ENCODE assay signal across 23 cellular contexts in the genomic region with DNA sequence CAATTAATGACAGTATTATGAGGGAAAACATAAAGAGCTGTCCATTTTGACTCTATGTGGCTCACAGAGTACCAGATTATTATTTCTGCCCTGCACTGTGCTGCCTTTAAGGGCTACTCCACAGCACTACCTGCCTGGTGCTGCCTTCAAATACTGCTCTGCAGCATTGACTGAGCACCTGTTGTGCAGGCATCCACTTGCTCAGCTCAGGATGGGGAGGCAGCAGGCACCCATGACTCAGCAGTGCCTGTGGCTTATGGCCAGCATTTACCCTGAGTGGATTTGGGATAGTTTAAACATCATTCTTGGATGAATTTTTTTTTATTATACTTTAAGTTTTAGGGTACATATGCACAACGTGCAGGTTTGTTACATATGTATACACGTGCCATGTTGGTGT.
DNase-seq lines count a peak whose midpoint lies in the region; ATAC-seq, FAIRE-seq and TF ChIP-seq lines count a peak whose summit lies in the region.
"Had no signal": no experiment of that assay in that cellular context is flagged by ENCODE, and none has a peak within 500 bp of the region (broad histone marks: within the 10 kb centered on the region; RNA-seq: fewer than 3 reads in every experiment).

No MANE protein-coding gene starts in this region.

- no peak for TF ChIP-seq CTCF in RWPE2 (IDR thresholded peaks at IDR 0.05; ENCODE audit: poor library complexity, severe bottlenecking)
- TF ChIP-seq CTCF in fibroblast of mammary gland (conservative IDR thresholded peaks at IDR 0.05; ENCODE audit: control insufficient read depth, insufficient read depth, low read depth, low read length) = no peak

- H3K9me3 Mint-ChIP-seq in stimulated activated naive CD8-positive, alpha-beta T cell treated with anti-CD3 and anti-CD28 coated beads, Interleukin-15, amount 100 ng/mL, for 72 hours = no peaks in the 10 kb centered on the region

- peak; percentile 74 for ATAC-seq in RWPE2 (ENCODE audit: low read depth)
- ATAC-seq in stimulated activated naive CD8-positive, alpha-beta T cell treated with anti-CD3 and anti-CD28 coated beads, Interleukin-15, amount 100 ng/mL, for 72 hours = no peak

- peaks cover 29% of the 10 kb centered on the region for H3K4me1 ChIP-seq in RWPE2 (ENCODE audit: insufficient read depth, poor library complexity, severe bottlenecking)
- H3K4me1 ChIP-seq: SJCRH30 had no signal

- H3K4me3 ChIP-seq in RWPE2 (ENCODE audit: severe bottlenecking) = no peak overlapping the region
- H3K4me3 ChIP-seq in fibroblast of mammary gland (ENCODE audit: control insufficient read depth, low read depth, low read length) = no peak overlapping the region
- H3K4me3 ChIP-seq: SJCRH30 had no signal

- peaks cover 40% of the 10 kb centered on the region for H3K27me3 Mint-ChIP-seq in stimulated activated naive CD8-positive, alpha-beta T cell treated with anti-CD3 and anti-CD28 coated beads, Interleukin-15, amount 100 ng/mL, for 72 hours

- H3K27me3 ChIP-seq in RWPE2 (ENCODE audit: insufficient read depth, poor library complexity, severe bottlenecking) = no peaks in the 10 kb centered on the region
- H3K27me3 ChIP-seq: SJCRH30 had no signal

- no peaks in the 10 kb centered on the region for H3K36me3 ChIP-seq in RWPE2 (ENCODE audit: low read depth)
- H3K36me3 ChIP-seq: SJCRH30 had no signal

- DNase-seq in HPDE6-E6E7 (ENCODE audit: extremely low spot score) = peak; percentile 66
- DNase-seq in RWPE2 (ENCODE audit: low spot score) = no peak
- DNase-seq in fibroblast of mammary gland (ENCODE audit: low read depth) = peak; percentile 30
- peak; percentile 45 for DNase-seq in urothelium cell line (ENCODE audit: low spot score)
- no peak for DNase-seq in stimulated activated naive CD8-positive, alpha-beta T cell treated with anti-CD3 and anti-CD28 coated beads, Interleukin-15, amount 100 ng/mL, for 72 hours
- no peak for DNase-seq in islet precursor cell
- DNase-seq in activated T-cell treated with anti-CD3 and anti-CD28 coated beads, Interleukin-2, amount 50 U/mL, for 48 hours = no peak
- DNase-seq: CD4-positive, CD25-positive, alpha-beta regulatory T cell; DMS79; HFFc6; MV-4-11; NCI-H1417; NCI-H187 treated with DMSO at 0.1 percent for 48 hours; NCI-H345; NCI-H69; OCI-M1; RPMI8226; SJCRH30 had no signal

- H3K4me1 Mint-ChIP-seq in stimulated activated naive CD8-positive, alpha-beta T cell treated with anti-CD3 and anti-CD28 coated beads, Interleukin-15, amount 100 ng/mL, for 72 hours = peaks cover 5% of the 10 kb centered on the region
- H3K4me1 Mint-ChIP-seq: B cell; CD4-positive, CD25-positive, alpha-beta regulatory T cell; IgD-negative memory B cell had no signal

- H3K27ac ChIP-seq in RWPE2 (ENCODE audit: poor library complexity, severe bottlenecking) = no peak overlapping the region
- H3K27ac ChIP-seq: SJCRH30 had no signal

- FAIRE-seq in urothelium cell line (lab: Jason Lieb, UNC) = no peak
- FAIRE-seq: G401.6, GM18507, H1 had no signal

- no peaks in the 10 kb centered on the region for H3K9me3 ChIP-seq in RWPE2 (ENCODE audit: severe bottlenecking)
- H3K9me3 ChIP-seq: SJCRH30 had no signal

- no peak overlapping the region for H3K4me3 Mint-ChIP-seq in stimulated activated naive CD8-positive, alpha-beta T cell treated with anti-CD3 and anti-CD28 coated beads, Interleukin-15, amount 100 ng/mL, for 72 hours
- H3K4me3 Mint-ChIP-seq: B cell; CD4-positive, CD25-positive, alpha-beta regulatory T cell; HFFc6; IgD-negative memory B cell had no signal

- H3K27ac Mint-ChIP-seq in stimulated activated naive CD8-positive, alpha-beta T cell treated with anti-CD3 and anti-CD28 coated beads, Interleukin-15, amount 100 ng/mL, for 72 hours = no peak overlapping the region
- H3K27ac Mint-ChIP-seq: B cell; CD4-positive, CD25-positive, alpha-beta regulatory T cell; HFFc6; IgD-negative memory B cell had no signal

Comparison
In these comparisons a context has a peak if more than half of its experiments do, and no peak if none do; other contexts are left out.
1. DNase-seq: peak in HPDE6-E6E7 (single experiment), fibroblast of mammary gland (single experiment) and urothelium cell line (single experiment); none in RWPE2 (single experiment), stimulated activated naive CD8-positive, alpha-beta T cell treated with anti-CD3 and anti-CD28 coated beads, Interleukin-15, amount 100 ng/mL, for 72 hours (0 of 2), islet precursor cell (single experiment) and activated T-cell treated with anti-CD3 and anti-CD28 coated beads, Interleukin-2, amount 50 U/mL, for 48 hours (0 of 2).